Comparison of ENCODE assay signal across 15 cellular contexts in the genomic region with DNA sequence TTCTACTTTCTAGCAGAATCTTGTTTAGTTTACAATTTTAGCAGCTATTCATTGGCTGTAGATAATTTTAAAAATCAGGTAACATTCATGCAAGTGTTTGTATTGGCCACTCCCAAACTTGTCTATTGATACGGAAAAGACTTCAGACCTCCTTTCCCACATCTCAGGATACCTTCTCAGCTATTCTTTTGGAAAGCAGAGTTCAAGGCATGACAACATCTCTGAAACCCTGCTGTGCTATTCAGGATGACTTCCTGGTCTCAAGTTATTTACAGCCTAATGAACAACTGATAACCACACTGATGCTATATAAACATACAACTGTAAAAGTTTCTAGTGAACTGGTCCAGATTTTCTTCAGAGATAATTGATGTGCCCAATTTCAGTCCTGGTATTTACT. TPM values are rescaled to one million over a fixed set of nuclear protein-coding genes. Genes with fewer than 3 reads are reported as not detected.
DNase-seq lines count a peak whose midpoint lies in the region; ATAC-seq and TF ChIP-seq lines count a peak whose summit lies in the region.
"Had no signal": no experiment of that assay in that cellular context is flagged by ENCODE, and none has a peak within 500 bp of the region (broad histone marks: within the 10 kb centered on the region; RNA-seq: fewer than 3 reads in every experiment).

No MANE protein-coding gene starts in this region.

- peaks cover 26% of the 10 kb centered on the region for H3K36me3 ChIP-seq in HUES48 (ENCODE audit: control insufficient read depth, insufficient read depth, low read length)
- peaks cover 30% of the 10 kb centered on the region for H3K36me3 ChIP-seq in iPS-20b (ENCODE audit: insufficient read depth, low read depth, low read length)
- H3K36me3 ChIP-seq: BLaER1 had no signal

- H3K4me1 Mint-ChIP-seq in activated naive CD8-positive, alpha-beta T cell treated with anti-CD3 and anti-CD28 coated beads for 36 hours, result no peaks in the 10 kb centered on the region
- H3K4me1 Mint-ChIP-seq: CD8-positive, alpha-beta memory T cell had no signal

- no peak for ATAC-seq in HG02623 (IDR thresholded peaks at IDR 0.05; ENCODE audit: unreplicated experiment)
- ATAC-seq: A549, K562 had no signal

- H3K27ac Mint-ChIP-seq in activated naive CD8-positive, alpha-beta T cell treated with anti-CD3 and anti-CD28 coated beads for 36 hours, result no peak overlapping the region
- H3K27ac Mint-ChIP-seq: CD8-positive, alpha-beta memory T cell had no signal

- H3K27me3 Mint-ChIP-seq in activated naive CD8-positive, alpha-beta T cell treated with anti-CD3 and anti-CD28 coated beads for 36 hours, result no peaks in the 10 kb centered on the region
- H3K27me3 Mint-ChIP-seq: CD8-positive, alpha-beta memory T cell had no signal

- H3K9me3 ChIP-seq in HUES48 (ENCODE audit: control insufficient read depth, insufficient read depth, low read length) (no peaks in the 10 kb centered on the region), iPS-20b (ENCODE audit: insufficient read depth, low read depth, low read length) (no peaks in the 10 kb centered on the region)
- H3K9me3 ChIP-seq: A549, BLaER1, Caco-2 had no signal

- H3K27me3 ChIP-seq in HUES48 (ENCODE audit: control insufficient read depth, insufficient read depth, low read length), result no peaks in the 10 kb centered on the region
- no peaks in the 10 kb centered on the region for H3K27me3 ChIP-seq in iPS-20b (ENCODE audit: insufficient read depth, low read length)
- H3K27me3 ChIP-seq: BLaER1 had no signal

- TF ChIP-seq CTCF in astrocyte of the cerebellum (IDR thresholded peaks at IDR 0.05; ENCODE audit: low read depth, low read length, missing control alignments), result no peak

- no peaks in the 10 kb centered on the region for H3K9me3 Mint-ChIP-seq in activated naive CD8-positive, alpha-beta T cell treated with anti-CD3 and anti-CD28 coated beads for 36 hours
- H3K9me3 Mint-ChIP-seq: CD8-positive, alpha-beta memory T cell; H9 had no signal

- no peak overlapping the region for H3K4me3 Mint-ChIP-seq in activated naive CD8-positive, alpha-beta T cell treated with anti-CD3 and anti-CD28 coated beads for 36 hours
- H3K4me3 Mint-ChIP-seq: CD8-positive, alpha-beta memory T cell; H9 had no signal

- H3K4me3 ChIP-seq in HUES48 (ENCODE audit: low read depth, low read length), result no peak overlapping the region
- H3K4me3 ChIP-seq in astrocyte of the cerebellum (ENCODE audit: low read depth, low read length), result no peak overlapping the region
- no peak overlapping the region for H3K4me3 ChIP-seq in iPS-20b (ENCODE audit: low read length)
- H3K4me3 ChIP-seq: A549, BLaER1, K562 had no signal

- H3K4me1 ChIP-seq in HUES48 (ENCODE audit: control insufficient read depth, insufficient read depth, low read length) (peaks cover 15% of the 10 kb centered on the region; the same call in 1 of the 2 replicates), iPS-20b (ENCODE audit: insufficient read depth, low read length) (peaks cover 10% of the 10 kb centered on the region; the same call in 1 of the 2 replicates)
- H3K4me1 ChIP-seq: A549, BLaER1, Caco-2 had no signal

- DNase-seq in astrocyte of the cerebellum (ENCODE audit: low read depth) (peak; percentile 9), SKM-1 (lab: John Stamatoyannopoulos, UW; ENCODE audit: unreplicated experiment) (no peak)
- no peak for DNase-seq in activated naive CD8-positive, alpha-beta T cell treated with anti-CD3 and anti-CD28 coated beads for 36 hours
- DNase-seq: AML-193; Caco-2; CD8-positive, alpha-beta memory T cell; DMS53; GF-D8; H9 had no signal

- H3K27ac ChIP-seq in HUES48 (ENCODE audit: low read depth, low read length) (peak overlapping the region; percentile 53), iPS-20b (ENCODE audit: low read length) (peak overlapping the region; percentile 20)
- H3K27ac ChIP-seq: A549, BLaER1 had no signal

- in situ Hi-C loops in astrocyte of the cerebellum (cut with HindIII; ENCODE audit: low sequenced_read_pairs), result no loop called here

- H3K36me3 Mint-ChIP-seq in activated naive CD8-positive, alpha-beta T cell treated with anti-CD3 and anti-CD28 coated beads for 36 hours, result peaks cover 13% of the 10 kb centered on the region

- no peak overlapping the region for H3K9ac ChIP-seq in HUES48 (ENCODE audit: low read depth, low read length)
- no peak overlapping the region for H3K9ac ChIP-seq in iPS-20b (ENCODE audit: low read depth, low read length)
- H3K9ac ChIP-seq: BLaER1 had no signal

RNA-seq across cellular contexts. Expression of a gene that starts 55.8 kb away (rescaled TPM):
- total RNA-seq in activated naive CD8-positive, alpha-beta T cell treated with anti-CD3 and anti-CD28 coated beads for 36 hours, result 10 to 100 TPM; 16.2 to 17.0 TPM

RNA-seq across cellular contexts. Expression of a gene that starts 56.1 kb away (rescaled TPM):
- 10 to 100 TPM; 51.8 to 54.8 TPM for total RNA-seq in activated naive CD8-positive, alpha-beta T cell treated with anti-CD3 and anti-CD28 coated beads for 36 hours
